22 cellular contexts compared by ENCODE assay signal in the genomic region with DNA sequence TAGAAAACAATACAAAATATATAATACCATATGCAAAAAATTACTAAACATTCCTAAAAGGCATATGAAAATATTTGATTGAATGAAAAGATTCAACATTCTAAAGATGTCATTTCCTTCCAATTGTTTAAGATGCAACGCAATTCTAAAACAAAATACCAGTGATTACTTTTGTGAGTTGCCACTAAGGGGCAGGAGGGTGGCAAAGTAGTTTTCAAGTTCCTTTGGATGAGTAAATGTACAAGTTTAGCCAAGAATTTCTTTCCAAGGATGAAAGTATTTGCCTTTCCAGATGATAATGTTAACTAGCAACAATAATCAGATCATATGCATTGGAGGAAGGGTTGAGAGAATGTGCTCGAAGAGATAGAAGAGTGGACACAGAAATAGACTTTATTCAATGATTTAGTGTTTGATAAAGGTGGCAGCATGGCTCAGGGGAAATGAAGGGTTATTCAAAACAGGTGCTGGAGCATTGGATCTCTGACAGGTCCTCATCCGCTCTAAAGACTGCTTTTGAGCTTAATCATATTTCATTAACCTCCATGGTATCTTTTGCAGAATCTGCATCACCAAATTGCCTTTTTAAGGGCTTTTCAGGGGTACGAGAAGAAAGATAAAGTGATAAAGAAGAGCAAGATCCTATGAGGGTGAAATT.
A peak's percentile ranks its signal among the peaks of the same experiment; 100 is the strongest.
DNase-seq lines count a peak whose midpoint lies in the region; ATAC-seq and TF ChIP-seq lines count a peak whose summit lies in the region.
"Had no signal": no experiment of that assay in that cellular context is flagged by ENCODE, and none has a peak within 500 bp of the region (broad histone marks: within the 10 kb centered on the region; RNA-seq: fewer than 3 reads in every experiment).

No MANE protein-coding gene starts in this region.

- CTCF ChIA-PET in Calu3 (lab: Charles Lee) = no interaction called here
- CTCF ChIA-PET in activated CD8-positive, alpha-beta T cell treated with anti-CD3 and anti-CD28 coated beads, Interleukin-2, amount 10 ng/mL, durations not matched to agents 7 days and 5 days (lab: Charles Lee) = no interaction called here

- no TSS peak for BruUV-seq in Calu3 (replicated peaks; lab: Mats Ljungman, UMichigan)

- H3K9me3 Mint-ChIP-seq in Calu3 (ENCODE audit: low read depth, unreplicated experiment) = peaks cover 13% of the 10 kb centered on the region
- H3K9me3 Mint-ChIP-seq in activated CD8-positive, alpha-beta T cell treated with anti-CD3 and anti-CD28 coated beads, Interleukin-2, amount 10 ng/mL, durations not matched to agents 7 days and 5 days (ENCODE audit: insufficient read depth) = peaks cover 5% of the 10 kb centered on the region

- no peak overlapping the region for H3K4me3 ChIP-seq in fibroblast of pulmonary artery (replicated peaks; ENCODE audit: low read depth, low read length)
- H3K4me3 ChIP-seq: left ventricle myocardium inferior, SK-N-MC had no signal

- TF ChIP-seq CTCF in VCaP (conservative IDR thresholded peaks at IDR 0.05) (0 out of 2 replicates have a peak, but pooled peaks have one; percentile 7), fibroblast of pulmonary artery (IDR thresholded peaks at IDR 0.05; ENCODE audit: low read length, missing control alignments) (peak; percentile 16), Calu3 (IDR thresholded peaks at IDR 0.05; ENCODE audit: unreplicated experiment) (no peak)

- POLR2A ChIA-PET in activated CD8-positive, alpha-beta T cell treated with anti-CD3 and anti-CD28 coated beads, Interleukin-2, amount 10 ng/mL, durations not matched to agents 7 days and 5 days (lab: Charles Lee) = no interaction called here

- no peak overlapping the region for H3K27ac ChIP-seq in VCaP
- H3K27ac ChIP-seq: left ventricle myocardium inferior, SK-N-MC, WERI-Rb-1 had no signal

- H3K4me3 Mint-ChIP-seq in Calu3 (ENCODE audit: low read depth, unreplicated experiment) = no peak overlapping the region
- no peak overlapping the region for H3K4me3 Mint-ChIP-seq in activated CD8-positive, alpha-beta T cell treated with anti-CD3 and anti-CD28 coated beads, Interleukin-2, amount 10 ng/mL, durations not matched to agents 7 days and 5 days
- H3K4me3 Mint-ChIP-seq: activated naive CD8-positive, alpha-beta T cell treated with anti-CD3 and anti-CD28 coated beads, Interleukin-2, amount 10 ng/mL, durations not matched to agents 7 days and 5 days; CD4-positive, CD25-positive, alpha-beta regulatory T cell; mesothelial cell of epicardium; natural killer cell treated with Interleukin-12 subunit alpha and Interleukin-12 subunit beta and Interleukin-15 and Interleukin-18, amount 100 ng/mL, for 72 hours had no signal

- ATAC-seq in left cardiac atrium = no peak
- no peak for ATAC-seq in activated CD8-positive, alpha-beta T cell treated with anti-CD3 and anti-CD28 coated beads, Interleukin-2, amount 10 ng/mL, durations not matched to agents 7 days and 5 days
- ATAC-seq: natural killer cell treated with Interleukin-12 subunit alpha and Interleukin-12 subunit beta and Interleukin-15 and Interleukin-18, amount 100 ng/mL, for 72 hours; sciatic nerve had no signal

- no peaks in the 10 kb centered on the region for H3K27me3 Mint-ChIP-seq in Calu3 (ENCODE audit: unreplicated experiment)
- H3K27me3 Mint-ChIP-seq in activated CD8-positive, alpha-beta T cell treated with anti-CD3 and anti-CD28 coated beads, Interleukin-2, amount 10 ng/mL, durations not matched to agents 7 days and 5 days (ENCODE audit: low read depth) = no peaks in the 10 kb centered on the region
- H3K27me3 Mint-ChIP-seq: activated naive CD8-positive, alpha-beta T cell treated with anti-CD3 and anti-CD28 coated beads, Interleukin-2, amount 10 ng/mL, durations not matched to agents 7 days and 5 days; CD4-positive, CD25-positive, alpha-beta regulatory T cell; natural killer cell treated with Interleukin-12 subunit alpha and Interleukin-12 subunit beta and Interleukin-15 and Interleukin-18, amount 100 ng/mL, for 72 hours had no signal

- no peak overlapping the region for H3K27ac Mint-ChIP-seq in Calu3 (ENCODE audit: unreplicated experiment)
- H3K27ac Mint-ChIP-seq in activated CD8-positive, alpha-beta T cell treated with anti-CD3 and anti-CD28 coated beads, Interleukin-2, amount 10 ng/mL, durations not matched to agents 7 days and 5 days = no peak overlapping the region
- H3K27ac Mint-ChIP-seq: activated naive CD8-positive, alpha-beta T cell treated with anti-CD3 and anti-CD28 coated beads, Interleukin-2, amount 10 ng/mL, durations not matched to agents 7 days and 5 days; CD4-positive, CD25-positive, alpha-beta regulatory T cell; mesothelial cell of epicardium; natural killer cell treated with Interleukin-12 subunit alpha and Interleukin-12 subunit beta and Interleukin-15 and Interleukin-18, amount 100 ng/mL, for 72 hours had no signal

- no peaks in the 10 kb centered on the region for H3K36me3 Mint-ChIP-seq in Calu3 (ENCODE audit: insufficient read depth, unreplicated experiment)
- no peaks in the 10 kb centered on the region for H3K36me3 Mint-ChIP-seq in activated CD8-positive, alpha-beta T cell treated with anti-CD3 and anti-CD28 coated beads, Interleukin-2, amount 10 ng/mL, durations not matched to agents 7 days and 5 days (ENCODE audit: low read depth)
- H3K36me3 Mint-ChIP-seq: activated naive CD8-positive, alpha-beta T cell treated with anti-CD3 and anti-CD28 coated beads, Interleukin-2, amount 10 ng/mL, durations not matched to agents 7 days and 5 days; CD4-positive, CD25-positive, alpha-beta regulatory T cell; natural killer cell treated with Interleukin-12 subunit alpha and Interleukin-12 subunit beta and Interleukin-15 and Interleukin-18, amount 100 ng/mL, for 72 hours had no signal

- H3K4me1 Mint-ChIP-seq in Calu3 (ENCODE audit: low read depth, unreplicated experiment) = no peaks in the 10 kb centered on the region
- no peaks in the 10 kb centered on the region for H3K4me1 Mint-ChIP-seq in activated CD8-positive, alpha-beta T cell treated with anti-CD3 and anti-CD28 coated beads, Interleukin-2, amount 10 ng/mL, durations not matched to agents 7 days and 5 days (ENCODE audit: low read depth)
- H3K4me1 Mint-ChIP-seq: activated naive CD8-positive, alpha-beta T cell treated with anti-CD3 and anti-CD28 coated beads, Interleukin-2, amount 10 ng/mL, durations not matched to agents 7 days and 5 days; CD4-positive, CD25-positive, alpha-beta regulatory T cell had no signal

- intact Hi-C loops in left cardiac atrium (cut with DNase I) = no loop called here
- intact Hi-C loops in Calu3 (cut with micrococcal nuclease; ENCODE audit: unreplicated experiment) = no loop called here

- peak; percentile 59 for DNase-seq in AG08395 (ENCODE audit: low spot score)
- peak; percentile 5 for DNase-seq in HCEC 1CT
- no peak for DNase-seq in fibroblast of pulmonary artery (ENCODE audit: low read depth)
- no peak for DNase-seq in left cardiac atrium
- no peak for DNase-seq in Calu3
- DNase-seq in activated CD4-positive, alpha-beta T cell treated with anti-CD3 and anti-CD28 coated beads, Interleukin-2, amount 50 U/mL, for 4 hours = no peak
- no peak for DNase-seq in activated CD8-positive, alpha-beta T cell treated with anti-CD3 and anti-CD28 coated beads, Interleukin-2, amount 10 ng/mL, durations not matched to agents 7 days and 5 days
- DNase-seq: activated CD4-positive, alpha-beta T cell treated with anti-CD3 and anti-CD28 coated beads, Interleukin-2, amount 50 U/mL, for 1 hour; activated effector memory CD4-positive, alpha-beta T cell treated with Interleukin-2 at 50 U/mL for 16 hours; activated naive CD8-positive, alpha-beta T cell treated with anti-CD3 and anti-CD28 coated beads, Interleukin-2, amount 10 ng/mL, durations not matched to agents 7 days and 5 days; CD4-positive, CD25-positive, alpha-beta regulatory T cell; effector CD8-positive, alpha-beta T cell; left ventricle myocardium inferior; MM.1S; NCI-H1436 treated with DMSO at 0.1 percent for 48 hours; NCI-H524 treated with DMSO at 0.1 percent for 48 hours; WERI-Rb-1 had no signal

Comparison
In these comparisons a context has a peak if more than half of its experiments do, and no peak if none do; other contexts are left out.
1. DNase-seq: peak in AG08395 (single experiment) and HCEC 1CT (single experiment); none in fibroblast of pulmonary artery (single experiment), left cardiac atrium (single experiment), Calu3 (single experiment), activated CD4-positive, alpha-beta T cell treated with anti-CD3 and anti-CD28 coated beads, Interleukin-2, amount 50 U/mL, for 4 hours (0 of 2) and activated CD8-positive, alpha-beta T cell treated with anti-CD3 and anti-CD28 coated beads, Interleukin-2, amount 10 ng/mL, durations not matched to agents 7 days and 5 days (single experiment).